In the genomic region with DNA sequence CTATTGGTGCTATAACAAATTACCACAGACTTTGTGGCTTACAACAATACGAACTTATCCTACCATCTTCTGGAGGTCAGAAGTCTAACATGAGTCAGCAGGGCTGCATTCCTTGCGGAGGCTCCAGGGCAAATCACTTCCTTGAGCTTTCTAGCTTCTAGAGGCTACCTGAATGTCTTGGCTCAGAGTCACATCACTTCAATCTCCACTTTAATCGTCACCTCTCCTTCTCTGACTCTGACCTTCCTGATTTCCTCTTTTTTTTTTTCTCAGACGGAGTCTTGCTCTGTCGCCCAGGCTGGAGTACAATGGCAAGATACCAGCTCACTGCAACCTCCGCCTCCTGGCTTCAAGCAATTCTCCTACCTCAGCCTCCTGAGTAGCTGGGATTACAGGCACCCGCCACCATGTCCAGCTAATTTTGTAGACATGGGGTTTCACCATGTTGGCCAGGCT, we compare ENCODE assay signal across 12 cellular contexts. TPM values are rescaled to one million over a fixed set of nuclear protein-coding genes. Genes with fewer than 3 reads are reported as not detected.
DNase-seq lines count a peak whose midpoint lies in the region; ATAC-seq and TF ChIP-seq lines count a peak whose summit lies in the region.
"Had no signal": no experiment of that assay in that cellular context is flagged by ENCODE, and none has a peak within 500 bp of the region (broad histone marks: within the 10 kb centered on the region; RNA-seq: fewer than 3 reads in every experiment).

No MANE protein-coding gene starts in this region.

- H3K4me3 Mint-ChIP-seq in endodermal cell = no peak overlapping the region
- no peak overlapping the region for H3K4me3 Mint-ChIP-seq in activated T-helper 1 cell treated with anti-CD3 and anti-CD28 coated beads, Interleukin-12 subunit alpha, Interleukin-12 subunit beta, Interleukin-2, Interleukin-4 antibody, amounts not matched to agents 30 ng/mL and 10 ng/mL and 1 ng/mL, durations not matched to agents 14 hours and 24 hours and 36 hours
- H3K4me3 Mint-ChIP-seq: stimulated activated naive CD8-positive, alpha-beta T cell treated with anti-CD3 and anti-CD28 coated beads, Interleukin-15, amount 100 ng/mL, for 72 hours had no signal

- DNase-seq in Daoy (ENCODE audit: low read depth) = peak; percentile 75
- peak; percentile 63 for DNase-seq in OCI-M1 (lab: John Stamatoyannopoulos, UW)
- no peak for DNase-seq in endodermal cell
- DNase-seq in mucosa of descending colon = peak in 2 of 3 donors; percentile 56 to 60
- no peak for DNase-seq in NCI-H1694 treated with DMSO at 0.1 percent for 48 hours (lab: John Stamatoyannopoulos, UW)
- no peak for DNase-seq in aorta
- no peak for DNase-seq in activated T-helper 1 cell treated with anti-CD3 and anti-CD28 coated beads, Interleukin-12 subunit alpha, Interleukin-12 subunit beta, Interleukin-2, Interleukin-4 antibody, amounts not matched to agents 30 ng/mL and 10 ng/mL and 1 ng/mL, durations not matched to agents 14 hours and 24 hours and 36 hours (ENCODE audit: low spot score)
- no peak for DNase-seq in caudate nucleus (lab: John Stamatoyannopoulos, UW)
- DNase-seq: NCI-H146; stimulated activated naive CD8-positive, alpha-beta T cell treated with anti-CD3 and anti-CD28 coated beads, Interleukin-15, amount 100 ng/mL, for 72 hours had no signal

- no peak overlapping the region for H3K4me3 ChIP-seq in endodermal cell (ENCODE audit: low read length)
- no peak overlapping the region for H3K4me3 ChIP-seq in mucosa of descending colon
- no peak overlapping the region for H3K4me3 ChIP-seq in aorta (ENCODE audit: low read length in 2 of 2)
- H3K4me3 ChIP-seq: cardiac muscle cell had no signal

- no peak overlapping the region for H3K9ac ChIP-seq in endodermal cell (ENCODE audit: extremely low read depth, low read length, poor library complexity, severe bottlenecking)

- no peaks in the 10 kb centered on the region for H3K27me3 Mint-ChIP-seq in endodermal cell (ENCODE audit: insufficient read depth)
- H3K27me3 Mint-ChIP-seq in activated T-helper 1 cell treated with anti-CD3 and anti-CD28 coated beads, Interleukin-12 subunit alpha, Interleukin-12 subunit beta, Interleukin-2, Interleukin-4 antibody, amounts not matched to agents 30 ng/mL and 10 ng/mL and 1 ng/mL, durations not matched to agents 14 hours and 24 hours and 36 hours (ENCODE audit: insufficient read depth) = no peaks in the 10 kb centered on the region
- H3K27me3 Mint-ChIP-seq: stimulated activated naive CD8-positive, alpha-beta T cell treated with anti-CD3 and anti-CD28 coated beads, Interleukin-15, amount 100 ng/mL, for 72 hours had no signal

- H3K36me3 Mint-ChIP-seq in endodermal cell (ENCODE audit: low read depth) = peaks cover 21% of the 10 kb centered on the region
- peaks cover 11% of the 10 kb centered on the region for H3K36me3 Mint-ChIP-seq in activated T-helper 1 cell treated with anti-CD3 and anti-CD28 coated beads, Interleukin-12 subunit alpha, Interleukin-12 subunit beta, Interleukin-2, Interleukin-4 antibody, amounts not matched to agents 30 ng/mL and 10 ng/mL and 1 ng/mL, durations not matched to agents 14 hours and 24 hours and 36 hours (ENCODE audit: low read depth)

- H3K9me3 ChIP-seq in endodermal cell (ENCODE audit: control insufficient read depth, low read length) (no peaks in the 10 kb centered on the region), mucosa of descending colon (no peaks in the 10 kb centered on the region), aorta (ENCODE audit: control insufficient read depth, low read length) (no peaks in the 10 kb centered on the region)

- H3K9me3 Mint-ChIP-seq in endodermal cell = no peaks in the 10 kb centered on the region
- no peaks in the 10 kb centered on the region for H3K9me3 Mint-ChIP-seq in activated T-helper 1 cell treated with anti-CD3 and anti-CD28 coated beads, Interleukin-12 subunit alpha, Interleukin-12 subunit beta, Interleukin-2, Interleukin-4 antibody, amounts not matched to agents 30 ng/mL and 10 ng/mL and 1 ng/mL, durations not matched to agents 14 hours and 24 hours and 36 hours
- H3K9me3 Mint-ChIP-seq: stimulated activated naive CD8-positive, alpha-beta T cell treated with anti-CD3 and anti-CD28 coated beads, Interleukin-15, amount 100 ng/mL, for 72 hours had no signal

- H3K27ac ChIP-seq in endodermal cell (ENCODE audit: low read depth, low read length) = no peak overlapping the region
- no peak overlapping the region for H3K27ac ChIP-seq in aorta (ENCODE audit: low read depth in 1 of 2, low read length in 2 of 2)
- H3K27ac ChIP-seq in caudate nucleus (ENCODE audit: low read depth, low read length) = no peak overlapping the region
- H3K27ac ChIP-seq: VCaP had no signal

- H3K4me1 ChIP-seq in endodermal cell (ENCODE audit: control insufficient read depth, insufficient read depth, low read length) = no peaks in the 10 kb centered on the region
- H3K4me1 ChIP-seq in mucosa of descending colon (ENCODE audit: low read depth) = peaks cover 7% of the 10 kb centered on the region
- peaks cover 0 to 2% of the 10 kb centered on the region in 2 donors for H3K4me1 ChIP-seq in aorta (ENCODE audit: control insufficient read depth in 1 of 2, insufficient read depth in 2 of 2, low read length in 2 of 2)

- H3K27ac Mint-ChIP-seq in endodermal cell = peak overlapping the region; percentile 70
- H3K27ac Mint-ChIP-seq in activated T-helper 1 cell treated with anti-CD3 and anti-CD28 coated beads, Interleukin-12 subunit alpha, Interleukin-12 subunit beta, Interleukin-2, Interleukin-4 antibody, amounts not matched to agents 30 ng/mL and 10 ng/mL and 1 ng/mL, durations not matched to agents 14 hours and 24 hours and 36 hours = no peak overlapping the region
- H3K27ac Mint-ChIP-seq: stimulated activated naive CD8-positive, alpha-beta T cell treated with anti-CD3 and anti-CD28 coated beads, Interleukin-15, amount 100 ng/mL, for 72 hours had no signal

- H3K4me1 Mint-ChIP-seq in endodermal cell = no peaks in the 10 kb centered on the region
- H3K4me1 Mint-ChIP-seq in activated T-helper 1 cell treated with anti-CD3 and anti-CD28 coated beads, Interleukin-12 subunit alpha, Interleukin-12 subunit beta, Interleukin-2, Interleukin-4 antibody, amounts not matched to agents 30 ng/mL and 10 ng/mL and 1 ng/mL, durations not matched to agents 14 hours and 24 hours and 36 hours (ENCODE audit: low read depth) = no peaks in the 10 kb centered on the region

- H3K36me3 ChIP-seq in endodermal cell (ENCODE audit: control insufficient read depth, insufficient read depth, low read length) (peaks cover 4% of the 10 kb centered on the region), mucosa of descending colon (ENCODE audit: low read depth) (no peaks in the 10 kb centered on the region), aorta (ENCODE audit: control insufficient read depth in 1 of 2, insufficient read depth in 2 of 2, low read length in 1 of 2) (peaks cover 0 to 2% of the 10 kb centered on the region in 2 donors)
- H3K36me3 ChIP-seq: cardiac muscle cell had no signal

- ATAC-seq in mucosa of descending colon (peak; percentile 96), aorta (ENCODE audit: low FRiP score) (no peak)
- ATAC-seq: stimulated activated naive CD8-positive, alpha-beta T cell treated with anti-CD3 and anti-CD28 coated beads, Interleukin-15, amount 100 ng/mL, for 72 hours had no signal

- 91 to 97% methylated on average over 6 to 7 of the region's 7 CpGs for WGBS in endodermal cell (ENCODE audit: insufficient coverage in 1 of 2, insufficient read length in 1 of 2), 2 experiments
- WGBS in aorta, 2 donors = 89 to 91% methylated on average over 7 of the region's 7 CpGs

- H3K27me3 ChIP-seq in endodermal cell (ENCODE audit: control insufficient read depth, insufficient read depth, low read length, poor library complexity, severe bottlenecking) (no peaks in the 10 kb centered on the region), aorta (ENCODE audit: control insufficient read depth in 1 of 2, insufficient read depth in 2 of 2, low read length in 1 of 2) (no peaks in the 10 kb centered on the region)
- H3K27me3 ChIP-seq: cardiac muscle cell had no signal

- TF ChIP-seq CTCF in endodermal cell (conservative IDR thresholded peaks at IDR 0.05) (no peak), mucosa of descending colon (IDR thresholded peaks at IDR 0.05) (no peak)

- intact Hi-C loops in mucosa of descending colon (cut with DNase I, micrococcal nuclease) = no loop called here
- intact Hi-C loops in aorta (cut with DNase I) = no loop called here
- intact Hi-C loops in activated T-helper 1 cell treated with anti-CD3 and anti-CD28 coated beads, Interleukin-12 subunit alpha, Interleukin-12 subunit beta, Interleukin-2, Interleukin-4 antibody, amounts not matched to agents 30 ng/mL and 10 ng/mL and 1 ng/mL, durations not matched to agents 14 hours and 24 hours and 36 hours (cut with micrococcal nuclease) = no loop called here

RNA-seq across cellular contexts. Expression of a gene that starts 44.6 kb away (rescaled TPM):
- total RNA-seq in Daoy (2014; rRNA removed; shearing (Covaris generic)) = 27.2 and 48.3 TPM in 2 replicates
- total RNA-seq in endodermal cell (10 to 100 TPM; 57.4 to 68.4 TPM), mucosa of descending colon (100 to 1,000 TPM in 1 of 3 donors, 10 to 100 TPM in 2; 72.1 to 126 (median 83.5) TPM), aorta (10 to 100 TPM; 70.7 to 75.7 TPM)
- polyA plus RNA-seq in endodermal cell (2013, experiment 1 of 2) = 65.8 TPM
- 69.7 TPM for polyA plus RNA-seq in endodermal cell (2013, experiment 2 of 2)
- polyA plus RNA-seq in aorta = 100 to 1,000 TPM; 165 to 281 TPM
- total RNA-seq in activated T-helper 1 cell treated with anti-CD3 and anti-CD28 coated beads, Interleukin-12 subunit alpha, Interleukin-12 subunit beta, Interleukin-2, Interleukin-4 antibody, amounts not matched to agents 30 ng/mL and 10 ng/mL and 1 ng/mL, durations not matched to agents 14 hours and 24 hours and 36 hours = 80.0 and 81.6 TPM in 2 replicates

RNA-seq across cellular contexts. Expression of a gene that starts 44.9 kb away (rescaled TPM):
- 16.5 and 24.6 TPM in 2 replicates for total RNA-seq in Daoy (2014; rRNA removed; shearing (Covaris generic))
- total RNA-seq in endodermal cell (10 to 100 TPM; 29.2 to 34.0 TPM), mucosa of descending colon (10 to 100 TPM; 18.0 to 23.6 (median 21.4) TPM), aorta (10 to 100 TPM; 23.3 to 32.3 TPM)
- polyA plus RNA-seq in endodermal cell (2013, experiment 1 of 2) = 38.9 TPM
- polyA plus RNA-seq in endodermal cell (2013, experiment 2 of 2) = 35.4 TPM
- polyA plus RNA-seq in aorta = 10 to 100 TPM; 19.7 to 22.3 TPM
- total RNA-seq in activated T-helper 1 cell treated with anti-CD3 and anti-CD28 coated beads, Interleukin-12 subunit alpha, Interleukin-12 subunit beta, Interleukin-2, Interleukin-4 antibody, amounts not matched to agents 30 ng/mL and 10 ng/mL and 1 ng/mL, durations not matched to agents 14 hours and 24 hours and 36 hours = 29.8 and 33.5 TPM in 2 replicates

Comparison
In these comparisons a context has a peak if more than half of its experiments do, and no peak if none do; other contexts are left out.
1. DNase-seq: peak in Daoy (single experiment), OCI-M1 (single experiment) and mucosa of descending colon (2 of 3); none in endodermal cell (single experiment), NCI-H1694 treated with DMSO at 0.1 percent for 48 hours (single experiment), aorta (0 of 2), activated T-helper 1 cell treated with anti-CD3 and anti-CD28 coated beads, Interleukin-12 subunit alpha, Interleukin-12 subunit beta, Interleukin-2, Interleukin-4 antibody, amounts not matched to agents 30 ng/mL and 10 ng/mL and 1 ng/mL, durations not matched to agents 14 hours and 24 hours and 36 hours (single experiment) and caudate nucleus (0 of 61).